ENCODE assay signal across 1 cellular context in genomic region chr20:3412600-3413392, GRCh38.
TF ChIP-seq lines count a peak whose summit lies in the region.

No MANE protein-coding gene starts in this region.

TF ChIP-seq in HepG2, 621 proteins besides CTCF, POLR2A, EP300 and RAD21 (continued from another document and continues in another):
- TF ChIP-seq, protein P1, sequence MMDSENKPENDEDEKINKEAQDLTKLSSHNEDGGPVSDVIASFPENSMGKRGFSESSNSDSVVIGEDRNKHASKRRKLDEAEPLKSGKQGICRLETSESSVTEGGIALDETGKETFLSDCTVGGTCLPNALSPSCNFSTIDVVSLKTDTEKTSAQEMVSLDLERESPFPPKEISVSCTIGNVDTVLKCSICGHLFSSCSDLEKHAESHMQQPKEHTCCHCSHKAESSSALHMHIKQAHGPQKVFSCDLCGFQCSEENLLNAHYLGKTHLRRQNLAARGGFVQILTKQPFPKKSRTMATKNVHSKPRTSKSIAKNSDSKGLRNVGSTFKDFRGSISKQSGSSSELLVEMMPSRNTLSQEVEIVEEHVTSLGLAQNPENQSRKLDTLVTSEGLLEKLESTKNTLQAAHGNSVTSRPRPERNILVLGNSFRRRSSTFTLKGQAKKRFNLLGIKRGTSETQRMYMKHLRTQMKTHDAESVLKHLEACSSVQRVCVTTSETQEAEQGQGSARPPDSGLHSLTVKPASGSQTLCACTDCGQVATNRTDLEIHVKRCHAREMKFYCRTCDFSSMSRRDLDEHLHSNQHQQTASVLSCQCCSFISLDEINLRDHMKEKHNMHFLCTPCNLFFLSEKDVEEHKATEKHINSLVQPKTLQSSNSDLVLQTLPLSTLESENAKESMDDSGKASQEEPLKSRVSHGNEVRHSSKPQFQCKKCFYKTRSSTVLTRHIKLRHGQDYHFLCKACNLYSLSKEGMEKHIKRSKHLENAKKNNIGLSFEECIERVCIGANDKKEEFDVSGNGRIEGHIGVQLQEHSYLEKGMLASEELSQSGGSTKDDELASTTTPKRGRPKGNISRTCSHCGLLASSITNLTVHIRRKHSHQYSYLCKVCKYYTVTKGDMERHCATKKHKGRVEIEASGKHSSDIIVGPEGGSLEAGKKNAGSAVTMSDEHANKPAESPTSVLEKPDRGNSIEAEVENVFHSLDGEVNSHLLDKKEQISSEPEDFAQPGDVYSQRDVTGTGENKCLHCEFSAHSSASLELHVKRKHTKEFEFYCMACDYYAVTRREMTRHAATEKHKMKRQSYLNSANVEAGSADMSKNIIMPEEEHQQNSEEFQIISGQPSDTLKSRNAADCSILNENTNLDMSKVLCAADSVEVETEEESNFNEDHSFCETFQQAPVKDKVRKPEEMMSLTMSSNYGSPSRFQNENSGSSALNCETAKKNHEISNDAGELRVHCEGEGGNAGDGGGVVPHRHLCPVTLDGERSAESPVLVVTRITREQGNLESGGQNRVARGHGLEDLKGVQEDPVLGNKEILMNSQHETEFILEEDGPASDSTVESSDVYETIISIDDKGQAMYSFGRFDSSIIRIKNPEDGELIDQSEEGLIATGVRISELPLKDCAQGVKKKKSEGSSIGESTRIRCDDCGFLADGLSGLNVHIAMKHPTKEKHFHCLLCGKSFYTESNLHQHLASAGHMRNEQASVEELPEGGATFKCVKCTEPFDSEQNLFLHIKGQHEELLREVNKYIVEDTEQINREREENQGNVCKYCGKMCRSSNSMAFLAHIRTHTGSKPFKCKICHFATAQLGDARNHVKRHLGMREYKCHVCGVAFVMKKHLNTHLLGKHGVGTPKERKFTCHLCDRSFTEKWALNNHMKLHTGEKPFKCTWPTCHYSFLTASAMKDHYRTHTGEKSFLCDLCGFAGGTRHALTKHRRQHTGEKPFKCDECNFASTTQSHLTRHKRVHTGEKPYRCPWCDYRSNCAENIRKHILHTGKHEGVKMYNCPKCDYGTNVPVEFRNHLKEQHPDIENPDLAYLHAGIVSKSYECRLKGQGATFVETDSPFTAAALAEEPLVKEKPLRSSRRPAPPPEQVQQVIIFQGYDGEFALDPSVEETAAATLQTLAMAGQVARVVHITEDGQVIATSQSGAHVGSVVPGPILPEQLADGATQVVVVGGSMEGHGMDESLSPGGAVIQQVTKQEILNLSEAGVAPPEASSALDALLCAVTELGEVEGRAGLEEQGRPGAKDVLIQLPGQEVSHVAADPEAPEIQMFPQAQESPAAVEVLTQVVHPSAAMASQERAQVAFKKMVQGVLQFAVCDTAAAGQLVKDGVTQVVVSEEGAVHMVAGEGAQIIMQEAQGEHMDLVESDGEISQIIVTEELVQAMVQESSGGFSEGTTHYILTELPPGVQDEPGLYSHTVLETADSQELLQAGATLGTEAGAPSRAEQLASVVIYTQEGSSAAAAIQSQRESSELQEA (CRISPR knock-in tag; IDR thresholded peaks at IDR 0.05; ENCODE audit: not compliant biosample characterization) = no peak
- TF ChIP-seq NPAS2 (CRISPR knock-in tag; IDR thresholded peaks at IDR 0.05; ENCODE audit: borderline replicate concordance) (no peak), ZNF232 (CRISPR knock-in tag; IDR thresholded peaks at IDR 0.05; ENCODE audit: borderline replicate concordance) (peak; percentile 28; the same call in 1 of the 2 replicates), ZNF781 (CRISPR knock-in tag; IDR thresholded peaks at IDR 0.05; ENCODE audit: borderline replicate concordance, not compliant biosample characterization) (peak; percentile 31), ONECUT2 (CRISPR knock-in tag; IDR thresholded peaks at IDR 0.05) (no peak), SOX13 (IDR thresholded peaks at IDR 0.05) (no peak), SOX13 (CRISPR knock-in tag; conservative IDR thresholded peaks at IDR 0.05 in 1 of 2, IDR thresholded peaks at IDR 0.05 in 1 of 2) (no peak), NFIC (IDR thresholded peaks at IDR 0.05; ENCODE audit: low read length) (no peak), ZNF644 (CRISPR knock-in tag; IDR thresholded peaks at IDR 0.05; ENCODE audit: low read depth) (no peak), SMAD1 (CRISPR knock-in tag; IDR thresholded peaks at IDR 0.05; ENCODE audit: borderline replicate concordance, low read depth) (0 out of 2 replicates have a peak, but pooled peaks have one; percentile 37), GMEB1 (CRISPR knock-in tag; IDR thresholded peaks at IDR 0.05; ENCODE audit: borderline replicate concordance) (no peak; the same call in 1 of the 2 replicates), CREB1 (IDR thresholded peaks at IDR 0.05) (no peak), CREB1 (CRISPR knock-in tag; IDR thresholded peaks at IDR 0.05) (no peak), THAP11 (CRISPR knock-in tag; IDR thresholded peaks at IDR 0.05) (no peak), ZBTB7A (CRISPR knock-in tag; IDR thresholded peaks at IDR 0.05) (no peak), FOXO4 (CRISPR knock-in tag; conservative IDR thresholded peaks at IDR 0.05) (no peak), ZNF770 (CRISPR knock-in tag; IDR thresholded peaks at IDR 0.05) (peak; percentile 84; the same call in 1 of the 2 replicates), MTA1 (CRISPR knock-in tag; IDR thresholded peaks at IDR 0.05; ENCODE audit: borderline replicate concordance) (0 out of 2 replicates have a peak, but pooled peaks have one; percentile 44), DMAP1 (CRISPR knock-in tag; IDR thresholded peaks at IDR 0.05) (0 out of 2 replicates have a peak, but pooled peaks have one; percentile 21), ZNF382 (CRISPR knock-in tag; IDR thresholded peaks at IDR 0.05; ENCODE audit: borderline replicate concordance) (no peak), ZHX1 (CRISPR knock-in tag; IDR thresholded peaks at IDR 0.05; ENCODE audit: low read depth) (no peak), MAFK (conservative IDR thresholded peaks at IDR 0.05 in 1 of 2, IDR thresholded peaks at IDR 0.05 in 1 of 2; ENCODE audit: low read length in 2 of 2) (peak; percentile 75 to 83), ZNF678 (CRISPR knock-in tag; IDR thresholded peaks at IDR 0.05) (0 out of 2 replicates have a peak, but pooled peaks have one; percentile 61), CHD4 (IDR thresholded peaks at IDR 0.05; ENCODE audit: borderline replicate concordance, low read length) (peak; percentile 77; the same call in 1 of the 2 replicates), ZNF24 (IDR thresholded peaks at IDR 0.05) (no peak), ZNF792 (CRISPR knock-in tag; IDR thresholded peaks at IDR 0.05) (0 out of 2 replicates have a peak, but pooled peaks have one; percentile 11), ZNF414 (CRISPR knock-in tag; IDR thresholded peaks at IDR 0.05) (0 out of 2 replicates have a peak, but pooled peaks have one; percentile 56)
- TF ChIP-seq, protein P2, sequence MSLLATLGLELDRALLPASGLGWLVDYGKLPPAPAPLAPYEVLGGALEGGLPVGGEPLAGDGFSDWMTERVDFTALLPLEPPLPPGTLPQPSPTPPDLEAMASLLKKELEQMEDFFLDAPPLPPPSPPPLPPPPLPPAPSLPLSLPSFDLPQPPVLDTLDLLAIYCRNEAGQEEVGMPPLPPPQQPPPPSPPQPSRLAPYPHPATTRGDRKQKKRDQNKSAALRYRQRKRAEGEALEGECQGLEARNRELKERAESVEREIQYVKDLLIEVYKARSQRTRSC (CRISPR knock-in tag; IDR thresholded peaks at IDR 0.05; ENCODE audit: low read depth) = no peak
- TF ChIP-seq, protein P3, sequence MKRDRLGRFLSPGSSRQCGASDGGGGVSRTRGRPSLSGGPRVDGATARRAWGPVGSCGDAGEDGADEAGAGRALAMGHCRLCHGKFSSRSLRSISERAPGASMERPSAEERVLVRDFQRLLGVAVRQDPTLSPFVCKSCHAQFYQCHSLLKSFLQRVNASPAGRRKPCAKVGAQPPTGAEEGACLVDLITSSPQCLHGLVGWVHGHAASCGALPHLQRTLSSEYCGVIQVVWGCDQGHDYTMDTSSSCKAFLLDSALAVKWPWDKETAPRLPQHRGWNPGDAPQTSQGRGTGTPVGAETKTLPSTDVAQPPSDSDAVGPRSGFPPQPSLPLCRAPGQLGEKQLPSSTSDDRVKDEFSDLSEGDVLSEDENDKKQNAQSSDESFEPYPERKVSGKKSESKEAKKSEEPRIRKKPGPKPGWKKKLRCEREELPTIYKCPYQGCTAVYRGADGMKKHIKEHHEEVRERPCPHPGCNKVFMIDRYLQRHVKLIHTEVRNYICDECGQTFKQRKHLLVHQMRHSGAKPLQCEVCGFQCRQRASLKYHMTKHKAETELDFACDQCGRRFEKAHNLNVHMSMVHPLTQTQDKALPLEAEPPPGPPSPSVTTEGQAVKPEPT (CRISPR knock-in tag; IDR thresholded peaks at IDR 0.05; ENCODE audit: low read depth) = 0 out of 2 replicates have a peak, but pooled peaks have one; percentile 39
